In genomic region chr3:58497074-58497473, GRCh38 we compare ENCODE assay signal across 13 cellular contexts. TPM values are rescaled to one million over a fixed set of nuclear protein-coding genes. Genes with fewer than 3 reads are reported as not detected.
DNase-seq lines count a peak whose midpoint lies in the region; ATAC-seq, FAIRE-seq and TF ChIP-seq lines count a peak whose summit lies in the region.
"Had no signal": no experiment of that assay in that cellular context is flagged by ENCODE, and none has a peak within 500 bp of the region (broad histone marks: within the 10 kb centered on the region; RNA-seq: fewer than 3 reads in every experiment).

No MANE protein-coding gene starts in this region.

- H3K9ac ChIP-seq in HepG2 (ENCODE audit: insufficient read depth, low read depth, low read length): no peak overlapping the region
- H3K9ac ChIP-seq in astrocyte (ENCODE audit: low read length): no peak overlapping the region

- WGBS in HepG2 (ENCODE audit: low lambda C conversion rate): 59% methylated on average over 1 of the region's 1 CpG
- 20% methylated on average over 1 of the region's 1 CpG for WGBS in right lobe of liver (ENCODE audit: insufficient coverage, low coverage, low lambda C conversion rate, missing lambda C conversion rate)
- 2 to 6% methylated on average over 1 of the region's 1 CpG for WGBS in aorta, 2 donors

- peaks cover 47% of the 10 kb centered on the region for H3K4me1 ChIP-seq in HepG2 (ENCODE audit: insufficient read depth, low read length)
- H3K4me1 ChIP-seq in right lobe of liver: peaks cover 0 to 36% (median 9%) of the 10 kb centered on the region in 4 donors
- peaks cover 26% of the 10 kb centered on the region for H3K4me1 ChIP-seq in astrocyte (ENCODE audit: insufficient read depth, low read length)
- H3K4me1 ChIP-seq in aorta (ENCODE audit: control insufficient read depth in 1 of 2, insufficient read depth in 2 of 2, low read length in 2 of 2): peaks cover 2 to 6% of the 10 kb centered on the region in 2 donors

- peaks cover 6% of the 10 kb centered on the region for H4K20me1 ChIP-seq in HepG2 (ENCODE audit: insufficient read depth, low read length)
- peaks cover 68% of the 10 kb centered on the region for H4K20me1 ChIP-seq in astrocyte (ENCODE audit: insufficient read depth, low read length)

- ATAC-seq in HepG2: peak; percentile 32; the same call in 1 of the 3 replicates
- ATAC-seq in right lobe of liver: no peak
- no peak for ATAC-seq in GM19395 (IDR thresholded peaks at IDR 0.05; ENCODE audit: unreplicated experiment)
- no peak for ATAC-seq in aorta (ENCODE audit: low FRiP score)

- no peak overlapping the region for H2AFZ ChIP-seq in HepG2 (ENCODE audit: low read length)
- no peak overlapping the region for H2AFZ ChIP-seq in astrocyte (ENCODE audit: low read depth, low read length)

- H3K9me3 Mint-ChIP-seq in astrocyte (ENCODE audit: unreplicated experiment): no peaks in the 10 kb centered on the region
- H3K9me3 Mint-ChIP-seq: stimulated activated naive CD8-positive, alpha-beta T cell treated with anti-CD3 and anti-CD28 coated beads, Interleukin-15, Interleukin-2, amounts not matched to agents 100 ng/mL and 50 ng/mL, for 24 hours had no signal

- no peaks in the 10 kb centered on the region; a peak in 1 of 5 replicates for H3K27me3 ChIP-seq in HepG2 (ENCODE audit: control insufficient read depth in 1 of 2, insufficient read depth in 2 of 2, low read length in 2 of 2)
- no peaks in the 10 kb centered on the region for H3K27me3 ChIP-seq in right lobe of liver
- no peaks in the 10 kb centered on the region for H3K27me3 ChIP-seq in astrocyte (ENCODE audit: insufficient read depth, low read length)
- no peaks in the 10 kb centered on the region for H3K27me3 ChIP-seq in aorta (ENCODE audit: control insufficient read depth in 1 of 2, insufficient read depth in 2 of 2, low read length in 1 of 2)

- H3K27ac ChIP-seq in HepG2 (ENCODE audit: extremely low read length, insufficient read depth, low read length) (no peak overlapping the region), right lobe of liver (peak overlapping the region in 1 of 3 donors; percentile 5), astrocyte (ENCODE audit: low read depth, low read length) (no peak overlapping the region), aorta (ENCODE audit: low read depth in 1 of 2, low read length in 2 of 2) (no peak overlapping the region)

- TF ChIP-seq POLR2A in HepG2 (IDR thresholded peaks at IDR 0.05; ENCODE audit: insufficient read depth in 1 of 2, low read depth in 2 of 2, low read length in 2 of 2) (no peak), right lobe of liver (IDR thresholded peaks at IDR 0.05) (no peak)

- no peak overlapping the region for H3K4me3 Mint-ChIP-seq in astrocyte (ENCODE audit: unreplicated experiment)
- H3K4me3 Mint-ChIP-seq: stimulated activated naive CD8-positive, alpha-beta T cell treated with anti-CD3 and anti-CD28 coated beads, Interleukin-15, Interleukin-2, amounts not matched to agents 100 ng/mL and 50 ng/mL, for 24 hours had no signal

- H3K36me3 ChIP-seq in HepG2 (replicated peaks in 1 of 2; ENCODE audit: control insufficient read depth in 1 of 2, insufficient read depth in 2 of 2, low read length in 2 of 2) (peaks cover 0 to 23% of the 10 kb centered on the region in 2 experiments; a peak in 4 of 5 replicates), right lobe of liver (peaks cover 0 to 11% (median 3%) of the 10 kb centered on the region in 4 donors), astrocyte (ENCODE audit: insufficient read depth, low read length) (peaks cover 6% of the 10 kb centered on the region), aorta (ENCODE audit: control insufficient read depth in 1 of 2, insufficient read depth in 2 of 2, low read length in 1 of 2) (peaks cover 0 to 3% of the 10 kb centered on the region in 2 donors)

- CTCF ChIA-PET in HepG2 (lab: Yijun Ruan, JAX; ENCODE audit: low intra/inter-chr PET ratio, low total read pairs): no interaction called here

- no peaks in the 10 kb centered on the region for H3K27me3 Mint-ChIP-seq in astrocyte (ENCODE audit: low read depth, unreplicated experiment)

- no peak for TF ChIP-seq CTCF in HepG2 (CRISPR knock-in tag; IDR thresholded peaks at IDR 0.05)
- no peak for TF ChIP-seq CTCF in right lobe of liver (IDR thresholded peaks at IDR 0.05)
- TF ChIP-seq CTCF in astrocyte (IDR thresholded peaks at IDR 0.05; ENCODE audit: insufficient read depth, low read depth, low read length): no peak

- no peak overlapping the region for H3K27ac Mint-ChIP-seq in astrocyte (ENCODE audit: unreplicated experiment)
- H3K27ac Mint-ChIP-seq: stimulated activated naive CD8-positive, alpha-beta T cell treated with anti-CD3 and anti-CD28 coated beads, Interleukin-15, Interleukin-2, amounts not matched to agents 100 ng/mL and 50 ng/mL, for 24 hours had no signal

- no peak overlapping the region for H3K4me2 ChIP-seq in HepG2 (ENCODE audit: low read depth, low read length)
- no peak overlapping the region for H3K4me2 ChIP-seq in astrocyte (ENCODE audit: low read length)

- DNase-seq in HepG2 (ENCODE audit: low spot score) (no peak), right lobe of liver (no peak), astrocyte (ENCODE audit: low read depth) (peak; percentile 34), islet precursor cell (peak; percentile 52), aorta (no peak), RKO (ENCODE audit: low spot score) (no peak)
- DNase-seq in NK-92 treated with Interleukin-12 subunit alpha and Interleukin-12 subunit beta, amount 100 ng/mL, for 24 hours (lab: John Stamatoyannopoulos, UW): no peak
- DNase-seq: activated effector memory CD4-positive, alpha-beta T cell treated with anti-CD3 and anti-CD28 coated beads, Interleukin-2, amount 50 U/mL, for 16 hours; small intestine; WERI-Rb-1 had no signal

- H3K9me3 ChIP-seq in HepG2 (ENCODE audit: low read length): no peaks in the 10 kb centered on the region
- H3K9me3 ChIP-seq in right lobe of liver: no peaks in the 10 kb centered on the region
- no peaks in the 10 kb centered on the region for H3K9me3 ChIP-seq in astrocyte (ENCODE audit: insufficient read depth, low read depth, low read length)
- no peaks in the 10 kb centered on the region for H3K9me3 ChIP-seq in aorta (ENCODE audit: control insufficient read depth, low read length)

- H3K4me1 Mint-ChIP-seq in astrocyte (ENCODE audit: low read depth, unreplicated experiment): peaks cover 21% of the 10 kb centered on the region

- BruUV-seq in HepG2 (replicated peaks; lab: Mats Ljungman, UMichigan): no TSS peak

- POLR2A ChIA-PET in HepG2 (lab: Yijun Ruan, JAX): interaction anchor here (1.3 kb wide), 1 partner anchor 33 kb away, joined by 3 read pairs; no protein-coding TSS in a partner anchor

- H3K4me3 ChIP-seq in HepG2 (replicated peaks in 1 of 3; ENCODE audit: insufficient read depth in 1 of 3, low read depth in 2 of 3, low read length in 3 of 3) (no peak overlapping the region), right lobe of liver (no peak overlapping the region), astrocyte (ENCODE audit: insufficient read depth, low read depth, low read length) (no peak overlapping the region), aorta (ENCODE audit: low read length in 2 of 2) (no peak overlapping the region)

- in situ Hi-C loops in HepG2 (cut with HindIII; ENCODE audit: extremely low pct_ligation_motif_present, low pct_unique_long_range_greater_than_20kb): no loop called here

- TF ChIP-seq RAD21 in HepG2 (CRISPR knock-in tag; IDR thresholded peaks at IDR 0.05): no peak

- H3K36me3 Mint-ChIP-seq in astrocyte (ENCODE audit: low read depth, unreplicated experiment): peaks cover 5% of the 10 kb centered on the region

- TF ChIP-seq EP300 in HepG2 (IDR thresholded peaks at IDR 0.05; ENCODE audit: low read depth in 2 of 2, low read length in 2 of 2) (no peak), HepG2 (CRISPR knock-in tag; IDR thresholded peaks at IDR 0.05; ENCODE audit: borderline replicate concordance) (no peak)

- intact Hi-C loops in HepG2 (cut with micrococcal nuclease; ENCODE audit: unreplicated experiment): no loop called here
- intact Hi-C loops in right lobe of liver (cut with DNase I): no loop called here
- intact Hi-C loops in aorta (cut with DNase I): no loop called here

- FAIRE-seq in HepG2 (lab: Jason Lieb, UNC) (no peak), astrocyte (lab: Jason Lieb, UNC) (no peak)
- FAIRE-seq: endometrium, small intestine had no signal

- H3K79me2 ChIP-seq in HepG2 (ENCODE audit: insufficient read depth, low read length): peaks cover 76% of the 10 kb centered on the region
- peaks cover 77% of the 10 kb centered on the region for H3K79me2 ChIP-seq in astrocyte (ENCODE audit: insufficient read depth, low read length)

RNA-seq across cellular contexts. Expression of gene KCTD6, which starts 5.2 kb away (rescaled TPM):
- total RNA-seq in HepG2 (2016; rRNA removed; fragmentation: Illumina TruSeq; extraction: Trizol) (14.0 and 14.2 TPM in 2 replicates), right lobe of liver (1 to 10 TPM; 4.3 to 9.6 (median 8.0) TPM), astrocyte (7.9 and 10.0 TPM in 2 replicates), aorta (10 to 100 TPM in 1 of 2 donors, 1 to 10 TPM in 1; 7.9 to 12.8 TPM)
- 9.3 and 12.2 TPM in 2 replicates for total RNA-seq in HepG2 (2016; cell fraction: cytosol; rRNA removed; fragmentation: Illumina TruSeq; extraction: Trizol; ENCODE audit: low read depth)
- total RNA-seq in HepG2 (2016; cell fraction: insoluble cytoplasmic fraction; rRNA removed; fragmentation: Illumina TruSeq; extraction: Trizol): 13.2 and 17.0 TPM in 2 replicates
- total RNA-seq in HepG2 (2016; cell fraction: membrane; rRNA removed; fragmentation: Illumina TruSeq; extraction: Trizol): 20.0 and 22.1 TPM in 2 replicates
- 12.3 and 13.2 TPM in 2 replicates for total RNA-seq in HepG2 (2016; cell fraction: nucleus; rRNA removed; fragmentation: Illumina TruSeq; extraction: Trizol)
- polyA plus RNA-seq in HepG2 (2011; rRNA removed) (12.0 and 13.4 TPM in 2 replicates), aorta (10 to 100 TPM in 1 of 2 donors, 1 to 10 TPM in 1; 5.9 to 16.5 TPM)
- polyA plus RNA-seq in HepG2 (2011; cell fraction: cytosol; rRNA removed): 6.5 and 11.1 TPM in 2 replicates
- polyA plus RNA-seq in HepG2 (2011; cell fraction: nucleus; rRNA removed): 7.0 and 14.1 TPM in 2 replicates
- 10.7 and 12.1 TPM in 2 replicates for polyA plus RNA-seq in HepG2 (2012)
- 10.5 and 12.2 TPM in 2 replicates for polyA plus RNA-seq in HepG2 (2016; cell fraction: cytosol; fragmentation: Illumina TruSeq; extraction: Trizol; ENCODE audit: low read depth)
- polyA plus RNA-seq in HepG2 (2016; cell fraction: insoluble cytoplasmic fraction; fragmentation: Illumina TruSeq; extraction: Trizol; ENCODE audit: low read depth): 19.5 and 23.9 TPM in 2 replicates
- 17.5 and 18.4 TPM in 2 replicates for polyA plus RNA-seq in HepG2 (2016; cell fraction: membrane; fragmentation: Illumina TruSeq; extraction: Trizol; ENCODE audit: low read depth)
- polyA plus RNA-seq in HepG2 (2016; cell fraction: nucleus; fragmentation: Illumina TruSeq; extraction: Trizol; ENCODE audit: insufficient read depth, low read depth): 23.8 and 26.9 TPM in 2 replicates
- polyA minus RNA-seq in HepG2 (2011; rRNA and poly(A)+ RNA removed; ENCODE audit: low replicate concordance): 3.9 and 8.0 TPM in 2 replicates
- polyA minus RNA-seq in HepG2 (2011; cell fraction: cytosol; rRNA and poly(A)+ RNA removed): 4.9 and 5.9 TPM in 2 replicates
- 7.3 and 17.8 TPM in 2 replicates for polyA minus RNA-seq in HepG2 (2011; cell fraction: nucleus; rRNA and poly(A)+ RNA removed)

RNA-seq across cellular contexts. Expression of gene ACOX2, which starts 39.9 kb away (rescaled TPM):
- total RNA-seq in HepG2 (2016; rRNA removed; fragmentation: Illumina TruSeq; extraction: Trizol): 41.1 and 42.6 TPM in 2 replicates
- total RNA-seq in HepG2 (2016; cell fraction: cytosol; rRNA removed; fragmentation: Illumina TruSeq; extraction: Trizol; ENCODE audit: low read depth): 13.1 and 13.7 TPM in 2 replicates
- total RNA-seq in HepG2 (2016; cell fraction: insoluble cytoplasmic fraction; rRNA removed; fragmentation: Illumina TruSeq; extraction: Trizol): 39.0 and 39.8 TPM in 2 replicates
- total RNA-seq in HepG2 (2016; cell fraction: membrane; rRNA removed; fragmentation: Illumina TruSeq; extraction: Trizol): 18.6 and 20.4 TPM in 2 replicates
- total RNA-seq in HepG2 (2016; cell fraction: nucleus; rRNA removed; fragmentation: Illumina TruSeq; extraction: Trizol): 48.2 and 48.3 TPM in 2 replicates
- 98.5 and 105 TPM in 2 replicates for polyA plus RNA-seq in HepG2 (2011; rRNA removed)
- 49.0 and 60.3 TPM in 2 replicates for polyA plus RNA-seq in HepG2 (2011; cell fraction: cytosol; rRNA removed)
- polyA plus RNA-seq in HepG2 (2011; cell fraction: nucleus; rRNA removed): 306 and 373 TPM in 2 replicates
- 29.8 and 60.1 TPM in 2 replicates for polyA plus RNA-seq in HepG2 (2012)
- polyA plus RNA-seq in HepG2 (2016; cell fraction: cytosol; fragmentation: Illumina TruSeq; extraction: Trizol; ENCODE audit: low read depth): 12.5 and 13.1 TPM in 2 replicates
- polyA plus RNA-seq in HepG2 (2016; cell fraction: insoluble cytoplasmic fraction; fragmentation: Illumina TruSeq; extraction: Trizol; ENCODE audit: low read depth): 50.0 and 58.0 TPM in 2 replicates
- polyA plus RNA-seq in HepG2 (2016; cell fraction: membrane; fragmentation: Illumina TruSeq; extraction: Trizol; ENCODE audit: low read depth): 16.6 and 17.1 TPM in 2 replicates
- polyA plus RNA-seq in HepG2 (2016; cell fraction: nucleus; fragmentation: Illumina TruSeq; extraction: Trizol; ENCODE audit: insufficient read depth, low read depth): 86.5 and 86.8 TPM in 2 replicates
- 95.4 TPM in 1 of 2 replicates, not detected in the other for polyA minus RNA-seq in HepG2 (2011; rRNA and poly(A)+ RNA removed; ENCODE audit: low replicate concordance)
- polyA minus RNA-seq in HepG2 (2011; cell fraction: cytosol; rRNA and poly(A)+ RNA removed): 23.3 and 26.9 TPM in 2 replicates
- 86.3 and 110 TPM in 2 replicates for polyA minus RNA-seq in HepG2 (2011; cell fraction: nucleus; rRNA and poly(A)+ RNA removed)
- 100 to 1,000 TPM in 3 of 6 experiments, 10 to 100 TPM in 3; 67.8 to 269 (median 149) TPM for total RNA-seq in right lobe of liver
- total RNA-seq in astrocyte: 2.2 and 2.7 TPM in 2 replicates
- total RNA-seq in aorta: 10 to 100 TPM; 12.9 to 31.5 TPM
- 10 to 100 TPM; 10.6 to 68.7 TPM for polyA plus RNA-seq in aorta

Comparison
In these comparisons a context has a peak if more than half of its experiments do, and no peak if none do; other contexts are left out.
1. DNase-seq: peak in astrocyte (single experiment) and islet precursor cell (single experiment); none in HepG2 (single experiment), right lobe of liver (0 of 3), aorta (0 of 2), NK-92 treated with Interleukin-12 subunit alpha and Interleukin-12 subunit beta, amount 100 ng/mL, for 24 hours (single experiment) and RKO (single experiment).